In genomic region chr1:191592111-191592510, GRCh38 we compare ENCODE assay signal across 19 cellular contexts.
DNase-seq lines count a peak whose midpoint lies in the region; ATAC-seq, FAIRE-seq and TF ChIP-seq lines count a peak whose summit lies in the region.
"Had no signal": no experiment of that assay in that cellular context is flagged by ENCODE, and none has a peak within 500 bp of the region (broad histone marks: within the 10 kb centered on the region; RNA-seq: fewer than 3 reads in every experiment).

No MANE protein-coding gene starts in this region.

- peaks cover 3% of the 10 kb centered on the region for H3K9me3 Mint-ChIP-seq in activated CD4-positive, alpha-beta T cell treated with anti-CD3 and anti-CD28 coated beads for 36 hours (ENCODE audit: low read depth)
- H3K9me3 Mint-ChIP-seq: T-helper 1 cell treated with Interleukin-12 subunit alpha and Interleukin-12 subunit beta and Interleukin-4 antibody, amounts not matched to agents 30 μg/mL and 1 μg/mL, for 36 hours had no signal

- DNase-seq in RKO (ENCODE audit: low spot score) (peak; percentile 27), lung (ENCODE audit: low spot score) (no peak), D721Med (ENCODE audit: insufficient read length, low spot score) (no peak)
- DNase-seq in activated CD4-positive, alpha-beta T cell treated with anti-CD3 and anti-CD28 coated beads for 36 hours = no peak
- DNase-seq: DMS 273 treated with DMSO at 0.1 percent for 48 hours, HFFc6, KG1, NCI-H1092 treated with DMSO at 0.1 percent for 48 hours, NCI-H2081 treated with DMSO at 0.1 percent for 48 hours, NCI-H510A, NCI-H774, Peyer's patch, Right ventricle myocardium superior had no signal

- FAIRE-seq in D721Med (lab: Jason Lieb, UNC) = no peak

- ATAC-seq in GM18868 (IDR thresholded peaks at IDR 0.05; ENCODE audit: unreplicated experiment) (peak; percentile 58), HG02798 (IDR thresholded peaks at IDR 0.05; ENCODE audit: poor library complexity, unreplicated experiment) (peak; percentile 62), lung (ENCODE audit: insufficient read depth, low FRiP score) (peak; percentile 58), HG03460 (IDR thresholded peaks at IDR 0.05; ENCODE audit: unreplicated experiment) (no peak)
- no peak for ATAC-seq in activated CD4-positive, alpha-beta T cell treated with anti-CD3 and anti-CD28 coated beads for 36 hours
- ATAC-seq: SK-N-SH treated with all-trans-retinoic acid at 6 μM for 48 hours had no signal

- peaks cover 0 to 2% of the 10 kb centered on the region in 2 donors for H3K4me1 ChIP-seq in lung (ENCODE audit: control insufficient read depth in 2 of 2, insufficient read depth in 2 of 2, low read length in 2 of 2)
- H3K4me1 ChIP-seq: Peyer's patch had no signal

- no peaks in the 10 kb centered on the region for H3K4me1 Mint-ChIP-seq in activated CD4-positive, alpha-beta T cell treated with anti-CD3 and anti-CD28 coated beads for 36 hours

- POLR2A ChIA-PET in activated CD4-positive, alpha-beta T cell treated with anti-CD3 and anti-CD28 coated beads for 36 hours (lab: Charles Lee) = no interaction called here

- intact Hi-C loops in activated CD4-positive, alpha-beta T cell treated with anti-CD3 and anti-CD28 coated beads for 36 hours (cut with DNase I, micrococcal nuclease) = no loop called here

- no peaks in the 10 kb centered on the region for H3K9me3 ChIP-seq in lung (ENCODE audit: control insufficient read depth in 2 of 2, insufficient read depth in 1 of 2, low read length in 1 of 2)
- H3K9me3 ChIP-seq: Peyer's patch had no signal

- no peaks in the 10 kb centered on the region for H3K36me3 Mint-ChIP-seq in activated CD4-positive, alpha-beta T cell treated with anti-CD3 and anti-CD28 coated beads for 36 hours (ENCODE audit: low read depth)

- H3K27me3 Mint-ChIP-seq in activated CD4-positive, alpha-beta T cell treated with anti-CD3 and anti-CD28 coated beads for 36 hours = no peaks in the 10 kb centered on the region

- H3K4me3 Mint-ChIP-seq in activated CD4-positive, alpha-beta T cell treated with anti-CD3 and anti-CD28 coated beads for 36 hours = no peak overlapping the region
- H3K4me3 Mint-ChIP-seq: HFFc6; T-helper 1 cell treated with Interleukin-12 subunit alpha and Interleukin-12 subunit beta and Interleukin-4 antibody, amounts not matched to agents 30 μg/mL and 1 μg/mL, for 36 hours had no signal

- CTCF ChIA-PET in activated CD4-positive, alpha-beta T cell treated with anti-CD3 and anti-CD28 coated beads for 36 hours (lab: Charles Lee) = no interaction called here

- no peaks in the 10 kb centered on the region for H3K27me3 ChIP-seq in lung (ENCODE audit: control insufficient read depth, insufficient read depth)
- H3K27me3 ChIP-seq: Peyer's patch had no signal

- H3K36me3 ChIP-seq in lung (ENCODE audit: control insufficient read depth in 2 of 2, insufficient read depth in 2 of 2, low read length in 2 of 2) = no peaks in the 10 kb centered on the region
- H3K36me3 ChIP-seq: Peyer's patch had no signal

- H3K27ac Mint-ChIP-seq in activated CD4-positive, alpha-beta T cell treated with anti-CD3 and anti-CD28 coated beads for 36 hours = no peak overlapping the region
- H3K27ac Mint-ChIP-seq: HFFc6; T-helper 1 cell treated with Interleukin-12 subunit alpha and Interleukin-12 subunit beta and Interleukin-4 antibody, amounts not matched to agents 30 μg/mL and 1 μg/mL, for 36 hours had no signal

- H3K4me3 ChIP-seq in lung = no peak overlapping the region
- H3K4me3 ChIP-seq: Peyer's patch had no signal

- TF ChIP-seq CTCF in lung (IDR thresholded peaks at IDR 0.05; ENCODE audit: control extremely low read depth, extremely low read depth) (no peak), D721Med (IDR thresholded peaks at IDR 0.05; ENCODE audit: insufficient read depth, missing control alignments) (no peak)

- H3K27ac ChIP-seq in lung (ENCODE audit: low read depth in 1 of 2, low read length in 1 of 2) = no peak overlapping the region
- H3K27ac ChIP-seq: C4-2B, Peyer's patch had no signal

- 88 to 93% methylated on average over 1 of the region's 1 CpG for WGBS in lung, 2 donors

Comparison
In these comparisons a context has a peak if more than half of its experiments do, and no peak if none do; other contexts are left out.
1. ATAC-seq: peak in GM18868 (single experiment), HG02798 (single experiment) and lung (single experiment); none in activated CD4-positive, alpha-beta T cell treated with anti-CD3 and anti-CD28 coated beads for 36 hours (single experiment) and HG03460 (single experiment).